Comparison of ENCODE assay signal across 8 cellular contexts in the genomic region with DNA sequence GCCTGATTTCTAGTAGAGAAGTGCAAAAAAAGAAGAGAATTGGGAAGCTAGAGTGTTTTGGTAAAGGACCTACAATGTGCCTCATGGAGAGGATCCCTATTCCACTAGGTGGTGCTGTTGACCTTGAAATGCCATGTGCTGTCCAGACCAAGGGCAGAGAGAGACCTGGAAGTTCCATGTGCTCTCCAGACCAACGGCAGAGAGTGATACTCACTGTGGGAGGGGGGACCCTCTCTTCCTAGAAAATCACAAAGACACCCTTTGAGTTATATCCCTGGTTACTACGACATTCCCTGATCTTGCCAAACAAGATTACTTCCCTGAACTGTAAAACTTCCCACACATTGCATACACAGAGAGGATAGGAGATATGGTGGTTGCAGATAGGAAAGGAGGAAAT.
DNase-seq lines count a peak whose midpoint lies in the region; ATAC-seq and TF ChIP-seq lines count a peak whose summit lies in the region.

No MANE protein-coding gene starts in this region.

- H3K27me3 Mint-ChIP-seq in glutamatergic neuron (ENCODE audit: unreplicated experiment): no peaks in the 10 kb centered on the region

- POLR2A ChIA-PET in RWPE1 (lab: Yijun Ruan, JAX; ENCODE audit: low non-redundant PET): no interaction called here

- no peak overlapping the region for H3K27ac Mint-ChIP-seq in glutamatergic neuron (ENCODE audit: unreplicated experiment)

- H3K27me3 ChIP-seq in heart left ventricle (no peaks in the 10 kb centered on the region), right atrium auricular region (no peaks in the 10 kb centered on the region), esophagus squamous epithelium (no peaks in the 10 kb centered on the region)

- intact Hi-C loops in heart left ventricle (cut with DNase I) (no loop called here), esophagus squamous epithelium (cut with DNase I) (no loop called here)

- H3K4me3 Mint-ChIP-seq in glutamatergic neuron (ENCODE audit: unreplicated experiment): no peak overlapping the region

- H3K9me3 Mint-ChIP-seq in glutamatergic neuron (ENCODE audit: unreplicated experiment): peaks cover 7% of the 10 kb centered on the region

- H3K9me3 ChIP-seq in heart left ventricle (peaks cover 0 to 16% (median 0%) of the 10 kb centered on the region in 12 donors), right atrium auricular region (peaks cover 0 to 5% of the 10 kb centered on the region in 2 donors), esophagus squamous epithelium (no peaks in the 10 kb centered on the region)

- TF ChIP-seq CTCF in heart left ventricle (IDR thresholded peaks at IDR 0.05) (peak in 10 of 12 donors; percentile 7 to 43 (median 26)), right atrium auricular region (IDR thresholded peaks at IDR 0.05) (peak in 1 of 2 donors; percentile 50), RWPE1 (conservative IDR thresholded peaks at IDR 0.05; ENCODE audit: low read depth) (peak; percentile 59), glutamatergic neuron (IDR thresholded peaks at IDR 0.05; ENCODE audit: partially characterized antibody, unreplicated experiment) (peak; percentile 68), esophagus squamous epithelium (IDR thresholded peaks at IDR 0.05) (peak in 2 of 6 experiments; percentile 9 to 41)

- ATAC-seq in heart left ventricle: no peak
- ATAC-seq in HG03175 (IDR thresholded peaks at IDR 0.05; ENCODE audit: unreplicated experiment): peak; percentile 54
- ATAC-seq in GM18873 (IDR thresholded peaks at IDR 0.05; ENCODE audit: low FRiP score, unreplicated experiment): no peak

- WGBS in heart left ventricle, 4 donors: 9 to 31% (median 20%) methylated on average over 2 of the region's 2 CpGs
- WGBS in esophagus squamous epithelium, 2 donors: 44 to 58% methylated on average over 2 of the region's 2 CpGs

- no peaks in the 10 kb centered on the region for H3K4me1 Mint-ChIP-seq in glutamatergic neuron (ENCODE audit: low read depth, unreplicated experiment)

- peaks cover 12% of the 10 kb centered on the region for H3K36me3 Mint-ChIP-seq in glutamatergic neuron (ENCODE audit: unreplicated experiment)

- CTCF ChIA-PET in RWPE1 (lab: Yijun Ruan, JAX): interaction anchor here (1.0 kb wide), 1 partner anchor 224 kb away, joined by 5 read pairs; no protein-coding TSS in a partner anchor

- H3K4me1 ChIP-seq in heart left ventricle (no peaks in the 10 kb centered on the region), right atrium auricular region (no peaks in the 10 kb centered on the region), esophagus squamous epithelium (no peaks in the 10 kb centered on the region)

- H3K36me3 ChIP-seq in heart left ventricle (no peaks in the 10 kb centered on the region), right atrium auricular region (no peaks in the 10 kb centered on the region), esophagus squamous epithelium (no peaks in the 10 kb centered on the region)

- no peak for DNase-seq in heart left ventricle
- no peak for DNase-seq in right atrium auricular region (ENCODE audit: low spot score)
- DNase-seq in RWPE1 (ENCODE audit: low spot score): no peak
- peak; percentile 25 for DNase-seq in glutamatergic neuron
- DNase-seq in esophagus squamous epithelium (lab: John Stamatoyannopoulos, UW): no peak
- DNase-seq in DMS114 treated with DMSO at 0.1 percent for 48 hours (lab: John Stamatoyannopoulos, UW; ENCODE audit: unreplicated experiment): no peak

- H3K4me3 ChIP-seq in heart left ventricle (no peak overlapping the region), right atrium auricular region (no peak overlapping the region), esophagus squamous epithelium (no peak overlapping the region)

- TF ChIP-seq POLR2A in heart left ventricle (IDR thresholded peaks at IDR 0.05) (no peak), esophagus squamous epithelium (IDR thresholded peaks at IDR 0.05) (no peak)

- H3K27ac ChIP-seq in heart left ventricle (no peak overlapping the region), right atrium auricular region (no peak overlapping the region), RWPE1 (no peak overlapping the region), esophagus squamous epithelium (no peak overlapping the region)
